ENCODE assay signal across 8 cellular contexts in the genomic region with DNA sequence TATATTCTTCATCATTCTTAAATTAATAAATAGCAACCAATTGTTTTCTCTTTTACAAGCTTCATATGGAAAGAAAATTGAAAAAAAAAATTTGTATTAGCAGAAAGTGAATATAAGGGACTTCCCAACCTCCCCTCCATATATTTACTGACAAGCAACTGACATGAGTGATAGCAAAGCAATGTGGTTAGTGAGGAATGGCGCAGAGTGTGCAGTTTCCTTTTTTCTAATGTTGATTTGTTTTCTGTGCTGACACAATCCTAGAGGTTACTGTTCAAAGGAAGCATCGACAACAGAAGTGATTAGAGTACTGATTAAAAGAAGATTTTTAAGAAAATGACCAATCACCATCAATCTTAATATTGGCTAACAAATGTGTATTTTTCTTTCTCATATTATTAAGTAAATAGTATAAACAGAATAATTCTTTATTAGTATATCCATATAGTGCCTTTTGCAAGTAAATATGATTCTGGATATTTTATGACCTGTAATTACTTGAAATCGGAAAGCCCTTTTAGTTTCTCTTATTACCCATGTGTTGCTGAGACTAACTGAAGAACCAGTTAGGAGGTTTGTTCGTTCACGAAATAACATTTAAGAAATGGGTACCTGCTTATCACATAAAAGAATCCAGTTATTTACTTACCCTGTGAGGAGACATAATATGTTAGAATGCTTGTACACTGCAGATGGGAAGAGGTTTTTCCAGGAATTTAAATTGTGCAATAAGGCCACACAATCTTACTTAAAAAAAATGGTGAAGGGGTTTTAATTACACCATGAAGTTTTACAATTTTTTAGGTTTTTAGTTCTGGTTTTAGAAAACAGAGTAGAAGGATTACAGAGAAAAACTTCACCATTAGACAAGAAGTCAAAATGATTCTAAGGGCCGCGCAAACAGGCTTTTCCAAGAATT. TPM values are rescaled to one million over a fixed set of nuclear protein-coding genes. Genes with fewer than 3 reads are reported as not detected.
DNase-seq lines count a peak whose midpoint lies in the region; ATAC-seq and TF ChIP-seq lines count a peak whose summit lies in the region.

No MANE protein-coding gene starts in this region.

- peak overlapping the region in 1 of 5 experiments; percentile 75 for H3K27ac Mint-ChIP-seq in brain

- no peaks in the 10 kb centered on the region for H3K9me3 ChIP-seq in MG63
- H3K9me3 ChIP-seq in mesodermal cell (ENCODE audit: control insufficient read depth, low read length), result no peaks in the 10 kb centered on the region

- TF ChIP-seq CTCF in brain (conservative IDR thresholded peaks at IDR 0.05), result no peak

- no peaks in the 10 kb centered on the region for H3K36me3 Mint-ChIP-seq in brain

- DNase-seq in CD1c-positive myeloid dendritic cell (ENCODE audit: extremely low spot score) (peak; percentile 64), MG63 (no peak), OCI-M2 (lab: John Stamatoyannopoulos, UW; ENCODE audit: unreplicated experiment) (no peak)
- DNase-seq in stimulated activated CD4-positive, alpha-beta T cell treated with anti-CD3 and anti-CD28 coated beads, Interleukin-4, amount 100 ng/mL, for 1 hour, result no peak

- H3K4me1 ChIP-seq in mesodermal cell (ENCODE audit: control insufficient read depth, insufficient read depth, low read length, poor library complexity, severe bottlenecking), result peaks cover 14% of the 10 kb centered on the region

- WGBS in mesodermal cell (ENCODE audit: insufficient coverage in 2 of 2), 2 experiments, result 100% methylated on average over 1 of the region's 7 CpGs; no CpG with 5 or more reads in 1 of the 2 experiments

- peaks cover 83% of the 10 kb centered on the region for H3K27me3 Mint-ChIP-seq in brain

- no peaks in the 10 kb centered on the region for H3K27me3 ChIP-seq in MG63

- no peak overlapping the region for H3K27ac ChIP-seq in mesodermal cell (ENCODE audit: low read depth, low read length, severe bottlenecking)

- ATAC-seq in HG03039 (IDR thresholded peaks at IDR 0.05; ENCODE audit: unreplicated experiment) (no peak), GM21423 (IDR thresholded peaks at IDR 0.05; ENCODE audit: unreplicated experiment) (no peak)

- H3K36me3 ChIP-seq in MG63 (no peaks in the 10 kb centered on the region), mesodermal cell (ENCODE audit: control insufficient read depth, insufficient read depth, low read length) (no peaks in the 10 kb centered on the region)

- H3K4me3 ChIP-seq in MG63, result peak overlapping the region; percentile 88
- peak overlapping the region; percentile 54 for H3K4me3 ChIP-seq in mesodermal cell (ENCODE audit: extremely low read depth, insufficient read depth, low read length, poor library complexity, severe bottlenecking)

- H3K4me1 Mint-ChIP-seq in brain, result peaks cover 57% of the 10 kb centered on the region

- peak overlapping the region; percentile 83 to 95 (median 90) for H3K4me3 Mint-ChIP-seq in brain

- H3K9me3 Mint-ChIP-seq in brain, result peaks cover 0 to 7% (median 0%) of the 10 kb centered on the region in 5 experiments

RNA-seq across cellular contexts. Expression of a gene that starts 1.4 kb away (rescaled TPM):
- total RNA-seq in MG63 (2014; rRNA removed; shearing (Covaris generic); ENCODE audit: low replicate concordance), result 1.2 and 2.1 TPM in 2 replicates
- 1.1 TPM for polyA plus RNA-seq in brain (ENCODE audit: insufficient read depth, low read depth, low replicate concordance)
- 1.7 TPM for polyA plus RNA-seq in mesodermal cell (2013, experiment 1 of 2)
- 1.9 TPM for polyA plus RNA-seq in mesodermal cell (2013, experiment 2 of 2)
